ENCODE assay signal across 8 cellular contexts in the genomic region with DNA sequence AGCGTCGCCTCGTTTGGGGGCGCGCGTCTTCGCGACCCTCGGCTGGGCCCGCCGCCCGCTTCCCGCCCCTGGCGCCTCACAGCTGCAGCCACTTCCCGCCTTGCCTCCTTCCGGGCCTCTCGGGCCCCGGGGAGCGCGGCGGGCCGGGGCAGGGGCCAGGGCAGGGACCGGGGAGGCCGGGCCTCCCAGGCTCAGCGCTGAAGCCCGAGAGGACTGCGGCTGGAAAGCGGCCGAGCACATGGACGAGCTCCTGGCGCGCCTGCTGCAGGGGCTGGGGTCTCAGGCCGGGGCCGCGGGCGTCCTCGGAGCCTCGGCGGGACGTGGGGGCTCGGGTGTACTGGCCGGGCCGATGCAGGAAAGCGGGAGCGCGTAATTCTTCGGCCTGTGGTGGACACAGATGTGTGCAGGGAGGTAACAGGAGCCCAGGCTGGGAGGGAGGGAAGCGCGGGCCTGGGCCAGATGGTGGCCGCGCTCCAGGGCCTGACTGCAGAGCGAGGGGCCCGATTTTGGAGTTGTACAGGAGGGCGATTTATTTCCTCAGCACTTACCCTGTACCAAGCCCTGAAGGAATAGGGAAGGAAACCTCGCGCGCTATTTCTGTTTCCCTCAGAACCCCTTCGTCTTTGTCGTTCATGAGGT. TPM values are rescaled to one million over a fixed set of nuclear protein-coding genes. Genes with fewer than 3 reads are reported as not detected.
DNase-seq lines count a peak whose midpoint lies in the region; ATAC-seq and TF ChIP-seq lines count a peak whose summit lies in the region.
"Not testable (repeated sequence)": the region's sequence is repeated elsewhere in the genome, so short reads cannot be mapped to it uniquely, and the experiment has no call there.

No MANE protein-coding gene starts in this region.

- H3K4me2 ChIP-seq in neural progenitor cell: not testable (repeated sequence)

- not testable (repeated sequence) for H3K27me3 Mint-ChIP-seq in activated naive CD8-positive, alpha-beta T cell treated with anti-CD3 and anti-CD28 coated beads, Interleukin-2, amount 50 U/mL, for 24 hours; neural progenitor cell (ENCODE audit: insufficient read depth, low read depth)

- in situ Hi-C loops in transverse colon (cut with MboI; ENCODE audit: low pct_ligation_motif_present in 1 of 4, low pct_unique_long_range_greater_than_20kb in 1 of 4, low sequenced_read_pairs in 3 of 4): not testable (repeated sequence)

- not testable (repeated sequence) for TF ChIP-seq POLR2A in transverse colon (IDR thresholded peaks at IDR 0.05)

- H3K4me3 Mint-ChIP-seq in activated naive CD8-positive, alpha-beta T cell treated with anti-CD3 and anti-CD28 coated beads, Interleukin-2, amount 50 U/mL, for 24 hours; neural progenitor cell: not testable (repeated sequence)

- H3K4me1 Mint-ChIP-seq in activated naive CD8-positive, alpha-beta T cell treated with anti-CD3 and anti-CD28 coated beads, Interleukin-2, amount 50 U/mL, for 24 hours; neural progenitor cell: not testable (repeated sequence)

- TF ChIP-seq EP300 in transverse colon (IDR thresholded peaks at IDR 0.05; ENCODE audit: low read depth): not testable (repeated sequence)

- not testable (repeated sequence) for H4K20me1 ChIP-seq in neural progenitor cell (ENCODE audit: low read depth)

- not testable (repeated sequence) for H3K79me2 ChIP-seq in neural progenitor cell (ENCODE audit: low read depth)

- not testable (repeated sequence) for H3K36me3 Mint-ChIP-seq in activated naive CD8-positive, alpha-beta T cell treated with anti-CD3 and anti-CD28 coated beads, Interleukin-2, amount 50 U/mL, for 24 hours (ENCODE audit: low read depth); neural progenitor cell

- H3K9me3 Mint-ChIP-seq in activated naive CD8-positive, alpha-beta T cell treated with anti-CD3 and anti-CD28 coated beads, Interleukin-2, amount 50 U/mL, for 24 hours; neural progenitor cell: not testable (repeated sequence)

- DNase-seq in Jurkat, Clone E6-1 (ENCODE audit: low read depth, low spot score); activated naive CD8-positive, alpha-beta T cell treated with anti-CD3 and anti-CD28 coated beads, Interleukin-2, amount 50 U/mL, for 24 hours; Right ventricle myocardium superior; neural progenitor cell (ENCODE audit: low spot score); transverse colon: not testable (repeated sequence)

- not testable (repeated sequence) for H3K27ac Mint-ChIP-seq in activated naive CD8-positive, alpha-beta T cell treated with anti-CD3 and anti-CD28 coated beads, Interleukin-2, amount 50 U/mL, for 24 hours; neural progenitor cell

- H3K36me3 ChIP-seq in neural progenitor cell, transverse colon: not testable (repeated sequence)

- H3K27me3 ChIP-seq in neural progenitor cell, transverse colon: not testable (repeated sequence)

- TF ChIP-seq CTCF in neural progenitor cell (IDR thresholded peaks at IDR 0.05); transverse colon (IDR thresholded peaks at IDR 0.05): not testable (repeated sequence)

- ATAC-seq in GM18519 (IDR thresholded peaks at IDR 0.05; ENCODE audit: low FRiP score, unreplicated experiment): peak; percentile 16
- peak; percentile 34 for ATAC-seq in GM21526 (IDR thresholded peaks at IDR 0.05; ENCODE audit: low FRiP score, unreplicated experiment)
- ATAC-seq in HG02981 (IDR thresholded peaks at IDR 0.05; ENCODE audit: unreplicated experiment): peak; percentile 24
- ATAC-seq in activated naive CD8-positive, alpha-beta T cell treated with anti-CD3 and anti-CD28 coated beads, Interleukin-2, amount 50 U/mL, for 24 hours: peak; percentile 62
- peak; percentile 81 for ATAC-seq in Right ventricle myocardium superior (ENCODE audit: poor library complexity)

- intact Hi-C loops in Right ventricle myocardium superior (cut with DNase I); transverse colon (cut with DNase I; ENCODE audit: low total_unique reads): not testable (repeated sequence)

- H3K27ac ChIP-seq in neural progenitor cell: not testable (repeated sequence)
- peak overlapping the region; percentile 55 to 82 (median 74) for H3K27ac ChIP-seq in transverse colon

- H3F3A ChIP-seq in neural progenitor cell (ENCODE audit: low read depth): not testable (repeated sequence)

- H3K4me1 ChIP-seq in neural progenitor cell, transverse colon: not testable (repeated sequence)

- not testable (repeated sequence) for H3K9ac ChIP-seq in neural progenitor cell

- H3K9me3 ChIP-seq in neural progenitor cell (ENCODE audit: low read depth); transverse colon: not testable (repeated sequence)

- H3K4me3 ChIP-seq in Jurkat, Clone E6-1 (ENCODE audit: low read length): peak overlapping the region; percentile 15; the same call in 1 of the 2 replicates
- H3K4me3 ChIP-seq in neural progenitor cell: peak overlapping the region; percentile 36
- H3K4me3 ChIP-seq in transverse colon: peak overlapping the region in 3 of 4 donors; percentile 53 to 67 (median 56)

- WGBS in transverse colon (ENCODE audit: low coverage in 1 of 2), 2 donors: no CpG with 5 or more reads among the region's 59 CpGs

- H2AFZ ChIP-seq in neural progenitor cell (replicated peaks): not testable (repeated sequence)

RNA-seq across cellular contexts. Expression of gene SIMC1, which starts 0.5 kb away (rescaled TPM):
- polyA plus RNA-seq in Jurkat, Clone E6-1 (2012; ENCODE audit: insufficient read depth, insufficient read length): 31.6 TPM
- total RNA-seq in Right ventricle myocardium superior (3.6 TPM), neural progenitor cell (ENCODE audit: low replicate concordance) (10.9 and 15.7 TPM in 2 replicates), transverse colon (10 to 100 TPM; 15.0 to 21.2 (median 17.7) TPM)

Comparison
In these comparisons a context has a peak if more than half of its experiments do, and no peak if none do; other contexts are left out.
1. ATAC-seq: peak in every context shown above with its lines; median percentile 81 in Right ventricle myocardium superior; 62 in activated naive CD8-positive, alpha-beta T cell treated with anti-CD3 and anti-CD28 coated beads, Interleukin-2, amount 50 U/mL, for 24 hours; 34 in GM21526; 24 in HG02981; 16 in GM18519.